Comparison of ENCODE assay signal across 8 cellular contexts in genomic region chr1:59673575-59674467, GRCh38.
DNase-seq lines count a peak whose midpoint lies in the region; ATAC-seq, FAIRE-seq and TF ChIP-seq lines count a peak whose summit lies in the region.

No MANE protein-coding gene starts in this region.

- H3K9me3 ChIP-seq in heart left ventricle (no peaks in the 10 kb centered on the region), heart right ventricle (no peaks in the 10 kb centered on the region), pancreas (no peaks in the 10 kb centered on the region), aorta (ENCODE audit: control insufficient read depth, low read length) (no peaks in the 10 kb centered on the region)

- WGBS in heart left ventricle, 4 donors: 85 to 87% (median 86%) methylated on average over 16 of the region's 16 CpGs
- 85 to 88% methylated on average over 16 of the region's 16 CpGs for WGBS in heart right ventricle, 2 donors
- WGBS in pancreas, 2 donors: 64 to 67% methylated on average over 16 of the region's 16 CpGs
- 68% methylated on average over 16 of the region's 16 CpGs for WGBS in aorta, 2 donors

- H3K27me3 ChIP-seq in heart left ventricle (no peaks in the 10 kb centered on the region), heart right ventricle (no peaks in the 10 kb centered on the region), pancreas (no peaks in the 10 kb centered on the region), aorta (ENCODE audit: control insufficient read depth in 1 of 2, insufficient read depth in 2 of 2, low read length in 1 of 2) (no peaks in the 10 kb centered on the region)

- TF ChIP-seq POLR2A in heart left ventricle (IDR thresholded peaks at IDR 0.05): no peak

- ATAC-seq in heart left ventricle (no peak), heart right ventricle (peak in 2 of 8 donors; percentile 2 to 14), pancreas (peak; percentile 65 to 80 (median 72)), aorta (ENCODE audit: low FRiP score) (peak; percentile 29), HG03521 (IDR thresholded peaks at IDR 0.05; ENCODE audit: unreplicated experiment) (no peak), GM18868 (IDR thresholded peaks at IDR 0.05; ENCODE audit: unreplicated experiment) (no peak)

- no peak for DNase-seq in heart left ventricle
- no peak for DNase-seq in cardiac septum (ENCODE audit: low spot score)
- no peak for DNase-seq in heart right ventricle
- peak; percentile 45 to 60 (median 50) for DNase-seq in pancreas
- DNase-seq in aorta: peak in 1 of 2 donors; percentile 70
- no peak for DNase-seq in GM20000 (ENCODE audit: low spot score)

- intact Hi-C loops in heart left ventricle (cut with DNase I): loop anchor here in 1 of 10 donors (10.0 kb wide), 1 partner anchor 379 kb away; the partner anchor contains the start of gene FGGY
- intact Hi-C loops in cardiac septum (cut with DNase I): no loop called here
- intact Hi-C loops in heart right ventricle (cut with DNase I): loop anchor here in 1 of 10 donors (10.0 kb wide), 1 partner anchor 309 kb away; no protein-coding TSS in a partner anchor
- intact Hi-C loops in pancreas (cut with DNase I): no loop called here
- intact Hi-C loops in aorta (cut with DNase I): no loop called here

- H3K27ac ChIP-seq in heart left ventricle: peak overlapping the region in 10 of 12 donors; percentile 0 to 82 (median 55)
- peak overlapping the region in 8 of 10 donors; percentile 3 to 73 (median 17) for H3K27ac ChIP-seq in heart right ventricle
- peak overlapping the region; percentile 17 to 86 (median 64) for H3K27ac ChIP-seq in pancreas
- no peak overlapping the region for H3K27ac ChIP-seq in aorta (ENCODE audit: low read depth in 1 of 2, low read length in 2 of 2)

- no peak for FAIRE-seq in pancreas (lab: Jason Lieb, UNC)

- TF ChIP-seq CTCF in heart left ventricle (IDR thresholded peaks at IDR 0.05): no peak
- TF ChIP-seq CTCF in heart right ventricle (IDR thresholded peaks at IDR 0.05): no peak
- no peak for TF ChIP-seq CTCF in pancreas (IDR thresholded peaks at IDR 0.05)
- no peak for TF ChIP-seq CTCF in GM20000 (IDR thresholded peaks at IDR 0.05; ENCODE audit: extremely low read depth, missing control alignments)

- no peaks in the 10 kb centered on the region for H3K36me3 ChIP-seq in heart left ventricle
- no peaks in the 10 kb centered on the region for H3K36me3 ChIP-seq in heart right ventricle
- no peaks in the 10 kb centered on the region for H3K36me3 ChIP-seq in pancreas
- H3K36me3 ChIP-seq in aorta (ENCODE audit: control insufficient read depth in 1 of 2, insufficient read depth in 2 of 2, low read length in 1 of 2): no peaks in the 10 kb centered on the region

- H3K4me3 ChIP-seq in heart left ventricle: no peak overlapping the region
- no peak overlapping the region for H3K4me3 ChIP-seq in heart right ventricle
- no peak overlapping the region for H3K4me3 ChIP-seq in pancreas
- no peak overlapping the region for H3K4me3 ChIP-seq in aorta (ENCODE audit: low read length in 2 of 2)

- peaks cover 0 to 76% (median 26%) of the 10 kb centered on the region in 12 donors for H3K4me1 ChIP-seq in heart left ventricle
- H3K4me1 ChIP-seq in heart right ventricle: peaks cover 0 to 86% (median 30%) of the 10 kb centered on the region in 9 donors
- H3K4me1 ChIP-seq in pancreas: peaks cover 5 to 36% (median 17%) of the 10 kb centered on the region in 3 donors
- peaks cover 0 to 5% of the 10 kb centered on the region in 2 donors for H3K4me1 ChIP-seq in aorta (ENCODE audit: control insufficient read depth in 1 of 2, insufficient read depth in 2 of 2, low read length in 2 of 2)

Comparison
In these comparisons a context has a peak if more than half of its experiments do, and no peak if none do; other contexts are left out.
1. ATAC-seq: peak in pancreas (4 of 4) and aorta (single experiment); none in heart left ventricle (0 of 4), HG03521 (single experiment) and GM18868 (single experiment).
2. DNase-seq: peak in pancreas (6 of 6); none in heart left ventricle (0 of 5), cardiac septum (single experiment), heart right ventricle (0 of 2) and GM20000 (single experiment).
3. H3K27ac ChIP-seq: peak in heart left ventricle (10 of 12), heart right ventricle (8 of 10) and pancreas (4 of 4); none in aorta (0 of 2).